ENCODE assay signal across 16 cellular contexts in genomic region chr2:127679680-127680361, GRCh38. TPM values are rescaled to one million over a fixed set of nuclear protein-coding genes. Genes with fewer than 3 reads are reported as not detected.
"Had no signal": no experiment of that assay in that cellular context is flagged by ENCODE, and none has a peak within 500 bp of the region (broad histone marks: within the 10 kb centered on the region; RNA-seq: fewer than 3 reads in every experiment).

No MANE protein-coding gene starts in this region.

- H3K4me3 Mint-ChIP-seq: activated CD8-positive, alpha-beta memory T cell treated with anti-CD3 and anti-CD28 coated beads, Interleukin-2, amount 10 ng/mL, durations not matched to agents 7 days and 5 days; activated T-cell treated with anti-CD3 and anti-CD28 coated beads, Interleukin-2, amount 50 U/mL, for 24 hours; brain; stimulated activated memory B cell treated with anti-CD40 and anti-IgM and Interleukin-4, amounts not matched to agents 10 μg/mL and 1 μg/mL and 100 μg/mL, for 72 hours had no signal

- H3K36me3 Mint-ChIP-seq: activated CD8-positive, alpha-beta memory T cell treated with anti-CD3 and anti-CD28 coated beads, Interleukin-2, amount 10 ng/mL, durations not matched to agents 7 days and 5 days; activated naive CD4-positive, alpha-beta T cell treated with anti-CD3 and anti-CD28 coated beads, Interleukin-2, amount 50 U/mL, for 72 hours; brain; stimulated activated memory B cell treated with anti-CD40 and anti-IgM and Interleukin-4, amounts not matched to agents 10 μg/mL and 1 μg/mL and 100 μg/mL, for 72 hours had no signal

- H3K36me3 ChIP-seq: upper lobe of left lung had no signal

- H3K9me3 ChIP-seq: upper lobe of left lung had no signal

- H3K9me3 Mint-ChIP-seq: activated naive CD4-positive, alpha-beta T cell treated with anti-CD3 and anti-CD28 coated beads, Interleukin-2, amount 50 U/mL, for 72 hours; activated T-cell treated with anti-CD3 and anti-CD28 coated beads, Interleukin-2, amount 50 U/mL, for 24 hours; stimulated activated memory B cell treated with anti-CD40 and anti-IgM and Interleukin-4, amounts not matched to agents 10 μg/mL and 1 μg/mL and 100 μg/mL, for 72 hours had no signal

- H3K27ac ChIP-seq: parathyroid adenoma had no signal

- H3K27ac Mint-ChIP-seq: activated CD8-positive, alpha-beta memory T cell treated with anti-CD3 and anti-CD28 coated beads, Interleukin-2, amount 10 ng/mL, durations not matched to agents 7 days and 5 days; activated naive CD4-positive, alpha-beta T cell treated with anti-CD3 and anti-CD28 coated beads, Interleukin-2, amount 50 U/mL, for 72 hours; activated T-cell treated with anti-CD3 and anti-CD28 coated beads, Interleukin-2, amount 50 U/mL, for 24 hours; brain; stimulated activated memory B cell treated with anti-CD40 and anti-IgM and Interleukin-4, amounts not matched to agents 10 μg/mL and 1 μg/mL and 100 μg/mL, for 72 hours had no signal

- ATAC-seq: activated CD8-positive, alpha-beta memory T cell treated with anti-CD3 and anti-CD28 coated beads, Interleukin-2, amount 10 ng/mL, durations not matched to agents 7 days and 5 days had no signal

- DNase-seq: activated CD4-positive, alpha-beta T cell treated with anti-CD3 and anti-CD28 coated beads for 1 hour; activated CD4-positive, alpha-beta T cell treated with anti-CD3 and anti-CD28 coated beads, Interleukin-2, amount 50 U/mL, for 48 hours; activated CD8-positive, alpha-beta memory T cell treated with anti-CD3 and anti-CD28 coated beads, Interleukin-2, amount 10 ng/mL, durations not matched to agents 7 days and 5 days; activated effector memory CD4-positive, alpha-beta T cell treated with Interleukin-2 at 50 U/mL for 16 hours; activated T-cell treated with anti-CD3 and anti-CD28 coated beads, Interleukin-2, amount 50 U/mL, for 24 hours; amniotic stem cell; cerebellar nuclear complex; dermis blood vessel endothelial cell; erythroblast; hippocampal formation had no signal

RNA-seq across cellular contexts. Expression of gene LIMS2, which starts 4.5 kb away (rescaled TPM):
- polyA plus RNA-seq: neural cell had no signal

RNA-seq across cellular contexts. Expression of gene GPR17, which starts 33.9 kb away (rescaled TPM):
- total RNA-seq: activated CD8-positive, alpha-beta memory T cell treated with anti-CD3 and anti-CD28 coated beads, Interleukin-2, amount 10 ng/mL, durations not matched to agents 7 days and 5 days; activated naive CD4-positive, alpha-beta T cell treated with anti-CD3 and anti-CD28 coated beads, Interleukin-2, amount 50 U/mL, for 72 hours; dermis blood vessel endothelial cell had no signal
- polyA plus RNA-seq: neural cell had no signal
